Comparison of ENCODE assay signal across 1 cellular context in genomic region chr4:120070191-120070590, GRCh38.
TF ChIP-seq lines count a peak whose summit lies in the region.

No MANE protein-coding gene starts in this region.

TF ChIP-seq in endothelial cell of umbilical vein, 7 proteins besides CTCF, POLR2A, EP300 and RAD21:
- TF ChIP-seq EZH2 (IDR thresholded peaks at IDR 0.05; ENCODE audit: borderline replicate concordance, low read depth, low read length, severe bottlenecking) (no peak), JUN (IDR thresholded peaks at IDR 0.05; ENCODE audit: borderline replicate concordance, insufficient read depth, insufficient read length, low read depth) (no peak), MAX (IDR thresholded peaks at IDR 0.05; ENCODE audit: insufficient read depth, insufficient read length) (no peak)
